Comparison of ENCODE assay signal across 21 cellular contexts in genomic region chr7:9241826-9242225, GRCh38.
DNase-seq lines count a peak whose midpoint lies in the region; ATAC-seq and TF ChIP-seq lines count a peak whose summit lies in the region.
"Had no signal": no experiment of that assay in that cellular context is flagged by ENCODE, and none has a peak within 500 bp of the region (broad histone marks: within the 10 kb centered on the region; RNA-seq: fewer than 3 reads in every experiment).

No MANE protein-coding gene starts in this region.

- H3K9ac ChIP-seq in MM.1S (ENCODE audit: low read length) (peak overlapping the region; percentile 59), PC-3 (ENCODE audit: low read length) (no peak overlapping the region)
- H3K9ac ChIP-seq: BLaER1 treated with 17β-estradiol and CSF1 and Interleukin-3, amounts not matched to agents 10 nM and 100 nM; GM23248 had no signal

- H3K4me3 ChIP-seq in MM.1S (ENCODE audit: low read length) (peak overlapping the region; percentile 48; the same call in 1 of the 2 replicates), PC-3 (ENCODE audit: low read length) (peak overlapping the region; percentile 52; the same call in 1 of the 2 replicates)
- H3K4me3 ChIP-seq: BLaER1 treated with 17β-estradiol and CSF1 and Interleukin-3, amounts not matched to agents 10 nM and 100 nM; GM12878; GM23248 had no signal

- DNase-seq in Calu3: no peak
- DNase-seq in MM.1S: peak; percentile 8
- DNase-seq in PC-3: no peak
- no peak for DNase-seq in osteocyte (ENCODE audit: extremely low spot score, unreplicated experiment)
- no peak for DNase-seq in NCI-H524 (lab: John Stamatoyannopoulos, UW)
- DNase-seq in mucosa of gallbladder (ENCODE audit: low spot score): no peak
- DNase-seq: 8988T; CD8-positive, alpha-beta T cell; DMS 273 treated with DMSO at 0.1 percent for 48 hours; DMS53; DND-41; EL; GM23248; H7; HFFc6 had no signal

- H3K27ac ChIP-seq in MM.1S (ENCODE audit: low read length) (peak overlapping the region; percentile 83; the same call in 1 of the 2 replicates), PC-3 (ENCODE audit: low read length) (no peak overlapping the region)
- H3K27ac ChIP-seq: BLaER1 treated with 17β-estradiol and CSF1 and Interleukin-3, amounts not matched to agents 10 nM and 100 nM; GM23248; HL-60 had no signal

- H3K9me3 ChIP-seq in MM.1S (replicated peaks; ENCODE audit: insufficient read depth, low read length) (no peaks in the 10 kb centered on the region), PC-3 (ENCODE audit: low read length) (0 out of 2 replicates have a peak, but pooled peaks cover 2% of the 10 kb centered on the region)
- H3K9me3 ChIP-seq: BLaER1 treated with 17β-estradiol and CSF1 and Interleukin-3, amounts not matched to agents 10 nM and 100 nM had no signal

- H3K27ac Mint-ChIP-seq in Calu3 (ENCODE audit: unreplicated experiment) (no peak overlapping the region), osteocyte (ENCODE audit: unreplicated experiment) (peak overlapping the region; percentile 35)
- H3K27ac Mint-ChIP-seq: B cell; CD8-positive, alpha-beta T cell; HFFc6 had no signal

- H3K9me2 ChIP-seq in MM.1S (replicated peaks; ENCODE audit: insufficient read depth, low read length) (no peaks in the 10 kb centered on the region), PC-3 (replicated peaks; ENCODE audit: low read length) (no peaks in the 10 kb centered on the region)

- intact Hi-C loops in Calu3 (cut with micrococcal nuclease; ENCODE audit: unreplicated experiment): no loop called here
- intact Hi-C loops in PC-3 (cut with micrococcal nuclease): no loop called here

- H3F3A ChIP-seq in MM.1S (ENCODE audit: insufficient read depth, low read length): peaks cover 22% of the 10 kb centered on the region
- H3F3A ChIP-seq in PC-3 (ENCODE audit: low read length, unreplicated experiment): no peaks in the 10 kb centered on the region

- POLR2A ChIA-PET in PC-3 (lab: Charles Lee; ENCODE audit: unreplicated experiment): no interaction called here

- no peaks in the 10 kb centered on the region for H4K20me1 ChIP-seq in MM.1S (ENCODE audit: insufficient read depth, low read length)
- H4K20me1 ChIP-seq in PC-3 (ENCODE audit: low read length): no peaks in the 10 kb centered on the region
- H4K20me1 ChIP-seq: BLaER1 treated with 17β-estradiol and CSF1 and Interleukin-3, amounts not matched to agents 10 nM and 100 nM had no signal

- H3K36me3 Mint-ChIP-seq in Calu3 (ENCODE audit: insufficient read depth, unreplicated experiment): no peaks in the 10 kb centered on the region
- no peaks in the 10 kb centered on the region for H3K36me3 Mint-ChIP-seq in osteocyte (ENCODE audit: unreplicated experiment)
- H3K36me3 Mint-ChIP-seq: CD8-positive, alpha-beta T cell had no signal

- CTCF ChIA-PET in Calu3 (lab: Charles Lee) (no interaction called here), PC-3 (lab: Charles Lee) (no interaction called here)

- H3K4me3 Mint-ChIP-seq in Calu3 (ENCODE audit: low read depth, unreplicated experiment) (peak overlapping the region; percentile 56), osteocyte (ENCODE audit: unreplicated experiment) (no peak overlapping the region)
- H3K4me3 Mint-ChIP-seq: B cell; CD8-positive, alpha-beta T cell; HFFc6 had no signal

- BruUV-seq in Calu3 (replicated peaks; lab: Mats Ljungman, UMichigan) (no TSS peak), PC-3 (replicated peaks; lab: Mats Ljungman, UMichigan) (no TSS peak)

- H2AFZ ChIP-seq in MM.1S (ENCODE audit: low read length): peak overlapping the region; percentile 83
- 0 out of 2 replicates have a peak overlapping the region, but pooled peaks have one; percentile 33 for H2AFZ ChIP-seq in PC-3 (ENCODE audit: low read length)
- H2AFZ ChIP-seq: GM23248 had no signal

- peaks cover 6% of the 10 kb centered on the region for H3K9me3 Mint-ChIP-seq in Calu3 (ENCODE audit: low read depth, unreplicated experiment)
- H3K9me3 Mint-ChIP-seq in osteocyte (ENCODE audit: unreplicated experiment): peaks cover 3% of the 10 kb centered on the region

- no peak for ATAC-seq in PC-3
- no peak for ATAC-seq in GM19455 (IDR thresholded peaks at IDR 0.05; ENCODE audit: unreplicated experiment)
- ATAC-seq: CD8-positive, alpha-beta T cell; GM12878; HCT116 had no signal

- H3K4me1 Mint-ChIP-seq in Calu3 (ENCODE audit: low read depth, unreplicated experiment) (peaks cover 13% of the 10 kb centered on the region), osteocyte (ENCODE audit: unreplicated experiment) (peaks cover 23% of the 10 kb centered on the region)
- H3K4me1 Mint-ChIP-seq: B cell had no signal

- H3K79me2 ChIP-seq in MM.1S (ENCODE audit: low read length) (no peaks in the 10 kb centered on the region), PC-3 (ENCODE audit: low read length) (no peaks in the 10 kb centered on the region)

- H3K4me1 ChIP-seq in MM.1S (ENCODE audit: low read length) (peaks cover 23% of the 10 kb centered on the region), PC-3 (ENCODE audit: insufficient read depth, low read length) (no peaks in the 10 kb centered on the region)
- H3K4me1 ChIP-seq: BLaER1 treated with 17β-estradiol and CSF1 and Interleukin-3, amounts not matched to agents 10 nM and 100 nM had no signal

- no peaks in the 10 kb centered on the region for H3K27me3 ChIP-seq in MM.1S (replicated peaks; ENCODE audit: insufficient read depth, low read length)
- no peaks in the 10 kb centered on the region for H3K27me3 ChIP-seq in PC-3 (ENCODE audit: low read length)
- H3K27me3 ChIP-seq: BLaER1 treated with 17β-estradiol and CSF1 and Interleukin-3, amounts not matched to agents 10 nM and 100 nM had no signal

- TF ChIP-seq CTCF in Calu3 (IDR thresholded peaks at IDR 0.05; ENCODE audit: unreplicated experiment) (no peak), MM.1S (IDR thresholded peaks at IDR 0.05; ENCODE audit: low read length) (no peak), PC-3 (conservative IDR thresholded peaks at IDR 0.05; ENCODE audit: low read depth, low read length) (no peak), osteocyte (IDR thresholded peaks at IDR 0.05) (no peak)

- H3K4me2 ChIP-seq in MM.1S (ENCODE audit: low read depth, low read length) (peak overlapping the region; percentile 74), PC-3 (ENCODE audit: low read length) (peak overlapping the region; percentile 54; the same call in 1 of the 2 replicates)
- H3K4me2 ChIP-seq: BLaER1 treated with 17β-estradiol and CSF1 and Interleukin-3, amounts not matched to agents 10 nM and 100 nM had no signal

- no peaks in the 10 kb centered on the region for H3K27me3 Mint-ChIP-seq in Calu3 (ENCODE audit: unreplicated experiment)
- no peaks in the 10 kb centered on the region for H3K27me3 Mint-ChIP-seq in osteocyte (ENCODE audit: unreplicated experiment)
- H3K27me3 Mint-ChIP-seq: B cell had no signal

- H3K36me3 ChIP-seq in MM.1S (replicated peaks; ENCODE audit: insufficient read depth, low read length) (no peaks in the 10 kb centered on the region), PC-3 (ENCODE audit: low read depth, low read length) (no peaks in the 10 kb centered on the region)
- H3K36me3 ChIP-seq: BLaER1 treated with 17β-estradiol and CSF1 and Interleukin-3, amounts not matched to agents 10 nM and 100 nM had no signal
